Comparison of ENCODE assay signal across 8 cellular contexts in the genomic region with DNA sequence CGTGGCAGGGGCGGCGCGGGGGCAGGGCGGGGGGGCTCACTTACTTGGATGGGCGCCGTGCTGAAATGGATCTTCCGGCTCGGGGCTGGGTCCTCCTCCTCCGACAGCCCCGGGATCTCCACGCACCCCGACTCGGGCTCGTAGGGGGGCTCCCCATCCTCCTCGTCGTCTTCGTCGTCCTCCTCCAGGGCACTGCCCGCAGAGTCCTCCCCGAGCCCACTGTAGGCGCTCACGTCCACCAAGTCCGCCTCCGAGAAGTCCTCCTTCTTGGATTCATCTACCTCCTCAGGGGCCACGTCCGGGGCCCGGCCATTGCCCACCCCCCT. TPM values are rescaled to one million over a fixed set of nuclear protein-coding genes. Genes with fewer than 3 reads are reported as not detected.
DNase-seq lines count a peak whose midpoint lies in the region; ATAC-seq and TF ChIP-seq lines count a peak whose summit lies in the region.

No MANE protein-coding gene starts in this region.

- peak overlapping the region; percentile 81 for H2BK5ac ChIP-seq in mesenchymal stem cell (ENCODE audit: low read depth, low read length, poor library complexity, severe bottlenecking)

- H3K9me3 ChIP-seq in heart left ventricle (no peaks in the 10 kb centered on the region), mesenchymal stem cell (ENCODE audit: control insufficient read depth, low read length) (no peaks in the 10 kb centered on the region), aorta (ENCODE audit: control insufficient read depth, low read length) (no peaks in the 10 kb centered on the region)

- H2BK15ac ChIP-seq in mesenchymal stem cell (ENCODE audit: low read depth, poor library complexity, severe bottlenecking) = peak overlapping the region; percentile 84

- no peak overlapping the region for H4K8ac ChIP-seq in mesenchymal stem cell (ENCODE audit: low read length)

- H3K4me1 ChIP-seq in heart left ventricle (peaks cover 16 to 90% (median 65%) of the 10 kb centered on the region in 12 donors), mesenchymal stem cell (ENCODE audit: control insufficient read depth, insufficient read depth, low read depth, low read length) (peaks cover 55% of the 10 kb centered on the region), aorta (ENCODE audit: control insufficient read depth in 1 of 2, insufficient read depth in 2 of 2, low read length in 2 of 2) (peaks cover 0 to 3% of the 10 kb centered on the region in 2 donors)

- H3K14ac ChIP-seq in mesenchymal stem cell (ENCODE audit: low read length in 2 of 2) = peak overlapping the region in 1 of 2 experiments; percentile 94

- H3K36me3 ChIP-seq in heart left ventricle (peaks cover 0 to 12% (median 12%) of the 10 kb centered on the region in 9 donors), mesenchymal stem cell (ENCODE audit: control insufficient read depth in 1 of 2, insufficient read depth in 2 of 2, low read depth in 1 of 2, low read length in 2 of 2) (peaks cover 11 to 32% of the 10 kb centered on the region in 2 experiments), aorta (ENCODE audit: control insufficient read depth in 1 of 2, insufficient read depth in 2 of 2, low read length in 1 of 2) (no peaks in the 10 kb centered on the region)

- no peak overlapping the region for H2BK120ac ChIP-seq in mesenchymal stem cell (ENCODE audit: low read depth, low read length)

- peak overlapping the region; percentile 64 for H4K91ac ChIP-seq in mesenchymal stem cell (ENCODE audit: low read length)

- no peak for ATAC-seq in heart left ventricle
- ATAC-seq in Right ventricle myocardium inferior = no peak
- no peak for ATAC-seq in aorta (ENCODE audit: low FRiP score)

- DNase-seq in heart left ventricle = no peak
- DNase-seq in Right ventricle myocardium inferior (ENCODE audit: missing footprints) = no peak
- DNase-seq in astrocyte of the spinal cord (ENCODE audit: low read depth, low spot score) = no peak
- peak; percentile 14 for DNase-seq in mesenchymal stem cell
- DNase-seq in aorta = no peak
- no peak for DNase-seq in NCI-H1092 (lab: John Stamatoyannopoulos, UW)
- DNase-seq in stimulated activated CD4-positive, alpha-beta T cell treated with anti-CD3 and anti-CD28 coated beads, Interleukin-4, amount 100 ng/mL, for 24 hours = no peak
- no peak for DNase-seq in middle frontal gyrus (ENCODE audit: extremely low spot score, low spot score)

- H3K18ac ChIP-seq in mesenchymal stem cell (ENCODE audit: low read depth in 1 of 2, low read length in 2 of 2) = peak overlapping the region; percentile 91 to 97

- no peak overlapping the region for H2AFZ ChIP-seq in mesenchymal stem cell (ENCODE audit: low read depth, low read length)

- H3K27me3 ChIP-seq in heart left ventricle (no peaks in the 10 kb centered on the region), mesenchymal stem cell (ENCODE audit: control insufficient read depth in 1 of 2, insufficient read depth in 1 of 2, low read length in 2 of 2) (no peaks in the 10 kb centered on the region), aorta (ENCODE audit: control insufficient read depth in 1 of 2, insufficient read depth in 2 of 2, low read length in 1 of 2) (no peaks in the 10 kb centered on the region)

- TF ChIP-seq POLR2A in heart left ventricle (IDR thresholded peaks at IDR 0.05) = no peak

- peak overlapping the region in 1 of 2 experiments; percentile 38 for H3K23ac ChIP-seq in mesenchymal stem cell (ENCODE audit: low read length in 2 of 2)

- H3K4me2 ChIP-seq in mesenchymal stem cell (ENCODE audit: low read length, poor library complexity, severe bottlenecking) = peak overlapping the region; percentile 87

- peak overlapping the region; percentile 62 to 96 for H3K4ac ChIP-seq in mesenchymal stem cell (ENCODE audit: low read depth in 1 of 2, low read length in 2 of 2)

- WGBS in heart left ventricle, 4 donors = 0 to 1% (median 1%) methylated on average over 7 to 28 of the region's 28 CpGs
- under 1% methylated on average over 28 of the region's 28 CpGs for WGBS in mesenchymal stem cell
- WGBS in aorta, 2 donors = 0% methylated on average over 19 to 28 of the region's 28 CpGs

- in situ Hi-C loops in astrocyte of the spinal cord (cut with HindIII; ENCODE audit: low sequenced_read_pairs) = no loop called here

- no peak overlapping the region for H2AK5ac ChIP-seq in mesenchymal stem cell (ENCODE audit: low read length, severe bottlenecking)

- peaks cover 11% of the 10 kb centered on the region for H3K79me1 ChIP-seq in mesenchymal stem cell (replicated peaks; ENCODE audit: low read length, poor library complexity, severe bottlenecking)

- peak overlapping the region in 1 of 2 experiments; percentile 48 for H2BK12ac ChIP-seq in mesenchymal stem cell (ENCODE audit: low read length in 2 of 2)

- intact Hi-C loops in heart left ventricle (cut with DNase I) = loop anchor here in 1 of 10 donors (5.0 kb wide), 1 partner anchor 37 kb away; no protein-coding TSS in a partner anchor
- intact Hi-C loops in Right ventricle myocardium inferior (cut with DNase I) = no loop called here
- intact Hi-C loops in aorta (cut with DNase I) = loop anchor here in 1 of 2 donors (5.0 to 10.0 kb wide), 2 partner anchors 46 to 52 kb away; a partner anchor contains a TSS

- H3K4me3 ChIP-seq in heart left ventricle (peak overlapping the region; percentile 61 to 98 (median 92)), astrocyte of the spinal cord (ENCODE audit: low read depth, low read length) (peak overlapping the region; percentile 82), mesenchymal stem cell (ENCODE audit: insufficient read depth in 1 of 2, low read depth in 1 of 2, low read length in 2 of 2) (peak overlapping the region; percentile 84 to 88), aorta (ENCODE audit: low read length in 2 of 2) (peak overlapping the region; percentile 75 to 80)

- TF ChIP-seq CTCF in heart left ventricle (IDR thresholded peaks at IDR 0.05) = no peak
- TF ChIP-seq CTCF in astrocyte of the spinal cord (IDR thresholded peaks at IDR 0.05; ENCODE audit: low read depth, low read length) = no peak

- H3K9ac ChIP-seq in mesenchymal stem cell (ENCODE audit: low read length) = peak overlapping the region; percentile 90

- H3K27ac ChIP-seq in heart left ventricle (peak overlapping the region; percentile 83 to 99 (median 96)), mesenchymal stem cell (ENCODE audit: low read length, poor library complexity, severe bottlenecking) (peak overlapping the region; percentile 74), aorta (ENCODE audit: low read depth in 1 of 2, low read length in 2 of 2) (peak overlapping the region; percentile 78 to 83)

RNA-seq across cellular contexts. Expression of a gene that starts 1.4 kb away (rescaled TPM):
- total RNA-seq in heart left ventricle = 10 to 100 TPM; 17.0 to 55.9 (median 31.3) TPM
- 10 to 100 TPM; 30.4 to 33.4 TPM for polyA plus RNA-seq in heart left ventricle
- 38.4 TPM for total RNA-seq in Right ventricle myocardium inferior
- 34.9 TPM for polyA plus RNA-seq in mesenchymal stem cell (2013, experiment 1 of 2)
- polyA plus RNA-seq in mesenchymal stem cell (2013, experiment 2 of 2) = 33.0 TPM
- total RNA-seq in aorta = 10 to 100 TPM; 64.4 to 99.0 TPM
- 10 to 100 TPM; 20.3 to 26.1 TPM for polyA plus RNA-seq in aorta

RNA-seq across cellular contexts. Expression of a gene that starts 16.7 kb away (rescaled TPM):
- total RNA-seq in heart left ventricle = 100 to 1,000 TPM; 110 to 224 (median 151) TPM
- 100 to 1,000 TPM in 1 of 2 donors, 10 to 100 TPM in 1; 96.5 to 225 TPM for polyA plus RNA-seq in heart left ventricle
- 151 TPM for total RNA-seq in Right ventricle myocardium inferior
- polyA plus RNA-seq in mesenchymal stem cell (2013, experiment 1 of 2) = 0.14 TPM
- polyA plus RNA-seq in mesenchymal stem cell (2013, experiment 2 of 2) = 0.08 TPM
- total RNA-seq in aorta = 10 to 100 TPM; 91.8 to 92.7 TPM
- polyA plus RNA-seq in aorta = 100 to 1,000 TPM in 1 of 2 donors, 10 to 100 TPM in 1; 86.4 to 198 TPM

RNA-seq across cellular contexts. Expression of a gene that starts 19.1 kb away (rescaled TPM):
- 1 to 10 TPM in 7 of 9 donors, under 1 TPM in 2; 0.44 to 3.9 (median 1.2) TPM for total RNA-seq in heart left ventricle
- 1 to 10 TPM in 1 of 2 donors, under 1 TPM in 1; 0.72 to 2.8 TPM for polyA plus RNA-seq in heart left ventricle
- 1.7 TPM for total RNA-seq in Right ventricle myocardium inferior
- 17.9 TPM for polyA plus RNA-seq in mesenchymal stem cell (2013, experiment 1 of 2)
- 17.2 TPM for polyA plus RNA-seq in mesenchymal stem cell (2013, experiment 2 of 2)
- total RNA-seq in aorta = 10 to 100 TPM in 1 of 2 donors, 1 to 10 TPM in 1; 9.3 to 12.6 TPM
- polyA plus RNA-seq in aorta = 1 to 10 TPM; 2.5 to 3.8 TPM

RNA-seq across cellular contexts. Expression of a gene that starts 52.4 kb away (rescaled TPM):
- 100 to 1,000 TPM in 3 of 9 donors, 10 to 100 TPM in 6; 10.2 to 897 (median 55.4) TPM for total RNA-seq in heart left ventricle
- polyA plus RNA-seq in heart left ventricle = 100 to 1,000 TPM in 1 of 2 donors, 10 to 100 TPM in 1; 17.2 to 109 TPM
- total RNA-seq in Right ventricle myocardium inferior = 28.2 TPM
- 4,381 TPM for polyA plus RNA-seq in mesenchymal stem cell (2013, experiment 1 of 2)
- 4,150 TPM for polyA plus RNA-seq in mesenchymal stem cell (2013, experiment 2 of 2)
- total RNA-seq in aorta = 100 to 1,000 TPM; 400 to 948 TPM
- 100 to 1,000 TPM in 1 of 2 donors, 10 to 100 TPM in 1; 70.2 to 391 TPM for polyA plus RNA-seq in aorta

RNA-seq across cellular contexts. Expression of a gene that starts 53.9 kb away (rescaled TPM):
- total RNA-seq in heart left ventricle = 100 to 1,000 TPM; 142 to 490 (median 200) TPM
- polyA plus RNA-seq in heart left ventricle = 100 to 1,000 TPM; 125 to 173 TPM
- 260 TPM for total RNA-seq in Right ventricle myocardium inferior
- polyA plus RNA-seq in mesenchymal stem cell (2013, experiment 1 of 2) = 43.1 TPM
- polyA plus RNA-seq in mesenchymal stem cell (2013, experiment 2 of 2) = 39.6 TPM
- 10 to 100 TPM; 39.4 to 42.8 TPM for total RNA-seq in aorta
- 10 to 100 TPM; 15.0 to 45.8 TPM for polyA plus RNA-seq in aorta
